Comparison of ENCODE assay signal across 24 cellular contexts in the genomic region with DNA sequence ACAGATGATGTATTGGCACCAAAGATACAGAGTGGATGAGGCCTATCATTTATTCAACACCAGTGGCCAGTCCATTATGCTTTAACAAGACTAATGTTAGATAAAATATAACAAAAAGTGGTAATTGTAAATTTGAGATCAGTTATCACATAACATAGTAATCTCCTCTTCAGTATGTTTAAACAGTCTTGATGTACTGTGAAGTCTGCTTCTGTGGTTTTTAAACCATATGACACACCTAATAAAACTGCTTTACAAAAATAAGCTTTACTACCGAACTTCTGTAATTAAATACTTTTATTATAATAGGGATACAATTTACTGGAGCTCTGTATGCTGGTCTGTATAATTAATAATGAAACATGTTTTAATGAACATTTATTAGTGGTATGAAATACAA.
"Had no signal": no experiment of that assay in that cellular context is flagged by ENCODE, and none has a peak within 500 bp of the region (broad histone marks: within the 10 kb centered on the region; RNA-seq: fewer than 3 reads in every experiment).

No MANE protein-coding gene starts in this region.

- H3K4me2 ChIP-seq: KMS-11 had no signal

- H3K27me3 ChIP-seq: breast epithelium had no signal

- FAIRE-seq: RCC 7860 had no signal

- H3K27ac ChIP-seq: breast epithelium, KMS-11 had no signal

- ATAC-seq: activated CD8-positive, alpha-beta T cell treated with anti-CD3 and anti-CD28 coated beads, Interleukin-2, amount 10 ng/mL, durations not matched to agents 7 days and 5 days; T-helper 17 cell; WTC11 had no signal

- H3K9me3 ChIP-seq: breast epithelium had no signal

- DNase-seq: activated CD4-positive, alpha-beta T cell treated with anti-CD3 and anti-CD28 coated beads for 48 hours; activated CD4-positive, alpha-beta T cell treated with anti-CD3 and anti-CD28 coated beads, Interleukin-2, amount 50 U/mL, for 4 hours; activated CD4-positive, CD25-positive, alpha-beta regulatory T cell treated with anti-CD3 and anti-CD28 coated beads, Interleukin-2, amount 50 U/mL, for 72 hours; activated CD8-positive, alpha-beta T cell treated with anti-CD3 and anti-CD28 coated beads, Interleukin-2, amount 10 ng/mL, durations not matched to agents 7 days and 5 days; activated effector memory CD4-positive, alpha-beta T cell treated with anti-CD3 and anti-CD28 coated beads, Interleukin-2, amount 50 U/mL, for 16 hours; activated naive CD4-positive, alpha-beta T cell treated with Interleukin-2 at 50 U/mL for 16 hours; activated T-cell treated with anti-CD3 and anti-CD28 coated beads, Interleukin-2, amount 50 U/mL, for 24 hours; caudate nucleus; MM.1S; NCI-H1105; NCI-H1436; NCI-H1694 treated with DMSO at 0.1 percent for 48 hours; NCI-H2029 treated with DMSO at 0.1 percent for 48 hours; NCI-H510A treated with DMSO at 0.1 percent for 48 hours; NCI-H69; SHP77 treated with DMSO at 0.1 percent for 48 hours; T-helper 17 cell; T-helper 9 cell had no signal

- H3K9me3 Mint-ChIP-seq: activated T-helper 1 cell treated with anti-CD3 and anti-CD28 coated beads, Interleukin-12 subunit alpha, Interleukin-12 subunit beta, Interleukin-2, Interleukin-4 antibody, amounts not matched to agents 30 ng/mL and 10 ng/mL and 1 ng/mL, durations not matched to agents 14 hours and 24 hours and 36 hours; WTC11 had no signal

- H3K4me1 Mint-ChIP-seq: T-helper 17 cell had no signal

- H3K27ac Mint-ChIP-seq: activated CD8-positive, alpha-beta T cell treated with anti-CD3 and anti-CD28 coated beads, Interleukin-2, amount 10 ng/mL, durations not matched to agents 7 days and 5 days; activated naive CD8-positive, alpha-beta T cell; activated T-cell treated with anti-CD3 and anti-CD28 coated beads, Interleukin-2, amount 50 U/mL, for 24 hours; activated T-helper 1 cell treated with anti-CD3 and anti-CD28 coated beads, Interleukin-12 subunit alpha, Interleukin-12 subunit beta, Interleukin-2, Interleukin-4 antibody, amounts not matched to agents 30 ng/mL and 10 ng/mL and 1 ng/mL, durations not matched to agents 14 hours and 24 hours and 36 hours; T-helper 17 cell; WTC11 had no signal

- H3K27me3 Mint-ChIP-seq: activated naive CD8-positive, alpha-beta T cell; activated T-cell treated with anti-CD3 and anti-CD28 coated beads, Interleukin-2, amount 50 U/mL, for 24 hours; T-helper 17 cell had no signal

- H3K9ac ChIP-seq: KMS-11 had no signal

- H3K36me3 ChIP-seq: breast epithelium had no signal

- H3K4me3 Mint-ChIP-seq: activated CD8-positive, alpha-beta T cell treated with anti-CD3 and anti-CD28 coated beads, Interleukin-2, amount 10 ng/mL, durations not matched to agents 7 days and 5 days; activated naive CD8-positive, alpha-beta T cell; activated T-cell treated with anti-CD3 and anti-CD28 coated beads, Interleukin-2, amount 50 U/mL, for 24 hours; activated T-helper 1 cell treated with anti-CD3 and anti-CD28 coated beads, Interleukin-12 subunit alpha, Interleukin-12 subunit beta, Interleukin-2, Interleukin-4 antibody, amounts not matched to agents 30 ng/mL and 10 ng/mL and 1 ng/mL, durations not matched to agents 14 hours and 24 hours and 36 hours; T-helper 17 cell; WTC11 had no signal

- H3K4me3 ChIP-seq: breast epithelium had no signal

- H3K36me3 Mint-ChIP-seq: activated naive CD8-positive, alpha-beta T cell; WTC11 had no signal

- H3K4me1 ChIP-seq: breast epithelium had no signal
